ENCODE assay signal across 10 cellular contexts in the genomic region with DNA sequence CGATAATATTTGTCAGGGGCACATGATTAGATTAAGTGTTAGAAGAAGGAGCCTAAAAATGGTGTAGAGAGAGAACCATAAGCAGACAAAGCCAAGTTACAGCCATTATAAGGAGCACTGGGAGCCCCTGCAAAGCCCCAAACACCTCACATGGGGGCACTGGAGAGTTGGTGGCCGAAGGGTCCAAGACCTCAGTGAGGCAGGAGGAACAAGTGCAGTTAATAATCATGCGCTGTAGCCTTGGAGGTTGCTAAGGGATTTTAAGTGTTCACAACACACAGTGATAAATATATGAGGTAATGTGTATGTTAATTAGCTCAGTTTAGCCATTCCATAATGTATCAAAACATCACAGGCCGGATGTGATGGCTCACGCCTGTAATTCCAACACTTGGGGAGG. TPM values are rescaled to one million over a fixed set of nuclear protein-coding genes. Genes with fewer than 3 reads are reported as not detected.
DNase-seq lines count a peak whose midpoint lies in the region; ATAC-seq, FAIRE-seq and TF ChIP-seq lines count a peak whose summit lies in the region.
"Had no signal": no experiment of that assay in that cellular context is flagged by ENCODE, and none has a peak within 500 bp of the region (broad histone marks: within the 10 kb centered on the region; RNA-seq: fewer than 3 reads in every experiment).

No MANE protein-coding gene starts in this region.

- no peaks in the 10 kb centered on the region for H3K36me3 ChIP-seq in kidney (ENCODE audit: control insufficient read depth in 1 of 2, insufficient read depth in 2 of 2, low read length in 2 of 2)

- H3K27ac ChIP-seq in kidney (ENCODE audit: low read depth in 2 of 2, low read length in 2 of 2): no peak overlapping the region
- H3K27ac ChIP-seq: SK-N-MC had no signal

- H3K9ac ChIP-seq in kidney (ENCODE audit: low read length in 2 of 2): no peak overlapping the region

- peak; percentile 54 for DNase-seq in COR-L47 (lab: John Stamatoyannopoulos, UW)
- DNase-seq in HFF-Myc (ENCODE audit: extremely low read depth, low read depth): no peak
- DNase-seq in iPS-NIHi11 (ENCODE audit: low spot score): peak; percentile 72
- no peak for DNase-seq in kidney

- H3K4me3 ChIP-seq in HFF-Myc (replicated peaks; ENCODE audit: low read depth, low read length): no peak overlapping the region
- no peak overlapping the region for H3K4me3 ChIP-seq in WI38 (ENCODE audit: low read depth, low read length)
- H3K4me3 ChIP-seq in kidney (ENCODE audit: low read length in 2 of 2): no peak overlapping the region
- H3K4me3 ChIP-seq: SK-N-MC had no signal

- TF ChIP-seq CTCF in HFF-Myc (IDR thresholded peaks at IDR 0.05; ENCODE audit: low read depth, low read length, missing control alignments): peak; percentile 34
- peak; percentile 16; the same call in 1 of the 2 replicates for TF ChIP-seq CTCF in WI38 (IDR thresholded peaks at IDR 0.05; ENCODE audit: low read depth, low read length)
- TF ChIP-seq CTCF in kidney (IDR thresholded peaks at IDR 0.05; ENCODE audit: borderline replicate concordance, extremely low read depth, insufficient read depth): no peak

- no peak for FAIRE-seq in kidney (lab: Jason Lieb, UNC)

- H3K9me3 ChIP-seq in kidney (ENCODE audit: control insufficient read depth in 1 of 2, low read length in 2 of 2): no peaks in the 10 kb centered on the region

- ATAC-seq in HG03175 (IDR thresholded peaks at IDR 0.05; ENCODE audit: unreplicated experiment) (no peak), GM19351 (IDR thresholded peaks at IDR 0.05; ENCODE audit: unreplicated experiment) (no peak), GM19397 (IDR thresholded peaks at IDR 0.05; ENCODE audit: unreplicated experiment) (no peak)
- ATAC-seq: activated T-helper 17 cell treated with anti-CD3 and anti-CD28 coated beads, Interleukin-2, amount 50 U/mL, for 72 hours had no signal

- intact Hi-C loops in kidney (cut with DNase I): no loop called here

- H3K4me1 ChIP-seq in kidney (ENCODE audit: control insufficient read depth in 1 of 2, insufficient read depth in 1 of 2, low read depth in 1 of 2, low read length in 2 of 2): no peaks in the 10 kb centered on the region

RNA-seq across cellular contexts. Expression of a gene that starts 54.4 kb away (rescaled TPM):
- 19.5 TPM for total RNA-seq in kidney
- polyA plus RNA-seq in kidney (ENCODE audit: insufficient read depth, low read depth, low replicate concordance): 13.3 TPM

RNA-seq across cellular contexts. Expression of a gene that starts 57.7 kb away (rescaled TPM):
- total RNA-seq in kidney: 10.4 TPM
- polyA plus RNA-seq in kidney (ENCODE audit: insufficient read depth, low read depth, low replicate concordance): 0.86 TPM

Comparison
In these comparisons a context has a peak if more than half of its experiments do, and no peak if none do; other contexts are left out.
1. DNase-seq: peak in COR-L47 (single experiment) and iPS-NIHi11 (single experiment); none in HFF-Myc (single experiment) and kidney (single experiment).